ENCODE assay signal across 8 cellular contexts in genomic region chr5:34007116-34007674, GRCh38. TPM values are rescaled to one million over a fixed set of nuclear protein-coding genes. Genes with fewer than 3 reads are reported as not detected.
DNase-seq lines count a peak whose midpoint lies in the region; ATAC-seq, FAIRE-seq and TF ChIP-seq lines count a peak whose summit lies in the region.

No MANE protein-coding gene starts in this region.

- peak overlapping the region; percentile 86 to 90 for H3K4me3 Mint-ChIP-seq in H9
- H3K4me3 Mint-ChIP-seq in activated naive CD8-positive, alpha-beta T cell: peak overlapping the region; percentile 94

- no CpG with 5 or more reads among the region's 16 CpGs for WGBS in H9 (ENCODE audit: extremely low coverage, insufficient read length, low lambda C conversion rate)

- peaks cover 25 to 28% of the 10 kb centered on the region in 2 experiments for H3K4me1 Mint-ChIP-seq in H9
- peaks cover 28% of the 10 kb centered on the region for H3K4me1 Mint-ChIP-seq in activated naive CD8-positive, alpha-beta T cell (ENCODE audit: low read depth)

- H3K4me3 ChIP-seq in AG04450 (ENCODE audit: low read depth, low read length): peak overlapping the region; percentile 77
- peak overlapping the region; percentile 89 for H3K4me3 ChIP-seq in retinal pigment epithelial cell (ENCODE audit: low read length)

- no peak overlapping the region for H3K14ac ChIP-seq in H9 (ENCODE audit: insufficient read depth, low read length)

- H3K9me3 Mint-ChIP-seq in H9: no peaks in the 10 kb centered on the region; a peak in 1 of 5 replicates
- no peaks in the 10 kb centered on the region for H3K9me3 Mint-ChIP-seq in activated naive CD8-positive, alpha-beta T cell (ENCODE audit: low read depth)

- peak overlapping the region; percentile 94 for H3K4me2 ChIP-seq in H9 (ENCODE audit: insufficient read depth, insufficient read length, low read length)

- no peak overlapping the region for H2AFZ ChIP-seq in H9 (ENCODE audit: low read length)

- no peak overlapping the region for H4K5ac ChIP-seq in H9 (ENCODE audit: insufficient read length, low read depth, low read length)

- H4K20me1 ChIP-seq in H9 (ENCODE audit: control insufficient read depth, insufficient read depth, insufficient read length): no peaks in the 10 kb centered on the region

- peak overlapping the region; percentile 67 for H3K9ac ChIP-seq in H9 (ENCODE audit: extremely low read depth, insufficient read length, low read length)

- DNase-seq in AG04450 (ENCODE audit: low read depth, low spot score): no peak
- no peak for DNase-seq in H9
- peak; percentile 34 for DNase-seq in hepatic stellate cell (ENCODE audit: low spot score)
- no peak for DNase-seq in retinal pigment epithelial cell (ENCODE audit: low read depth)
- no peak for DNase-seq in GM19239 (ENCODE audit: insufficient read length, low spot score)

- no peaks in the 10 kb centered on the region for H3K27me3 Mint-ChIP-seq in H9 (ENCODE audit: low read depth)
- H3K27me3 Mint-ChIP-seq in activated naive CD8-positive, alpha-beta T cell: no peaks in the 10 kb centered on the region

- H3K56ac ChIP-seq in H9 (ENCODE audit: insufficient read length, low read depth, low read length): no peak overlapping the region

- H3K18ac ChIP-seq in H9 (ENCODE audit: insufficient read length, low read depth, low read length): no peak overlapping the region

- no peak overlapping the region for H2BK5ac ChIP-seq in H9 (ENCODE audit: insufficient read length, low read length)

- no peak for ATAC-seq in GM18861 (IDR thresholded peaks at IDR 0.05; ENCODE audit: unreplicated experiment)
- no peak for ATAC-seq in HG03196 (IDR thresholded peaks at IDR 0.05; ENCODE audit: unreplicated experiment)

- H3K9me3 ChIP-seq in AG04450 (ENCODE audit: control insufficient read depth, insufficient read depth, low read length) (no peaks in the 10 kb centered on the region), H9 (ENCODE audit: control insufficient read depth, low read depth, low read length) (no peaks in the 10 kb centered on the region)

- POLR2A ChIA-PET in AG04450 (lab: Yijun Ruan, JAX): interaction anchor here (1.5 kb wide), 1 partner anchor 14 kb away, joined by 7 read pairs; no protein-coding TSS in a partner anchor

- peak overlapping the region; percentile 87 to 95 (median 94); a peak in 6 of 7 replicates for H3K27ac Mint-ChIP-seq in H9
- H3K27ac Mint-ChIP-seq in activated naive CD8-positive, alpha-beta T cell: peak overlapping the region; percentile 89

- no peak overlapping the region for H2BK20ac ChIP-seq in H9 (ENCODE audit: low read depth, low read length, poor library complexity, severe bottlenecking)

- no peaks in the 10 kb centered on the region for H3K79me2 ChIP-seq in H9 (ENCODE audit: insufficient read depth, low read length)

- H4K8ac ChIP-seq in H9 (replicated peaks; ENCODE audit: insufficient read length, low read depth, low read length): no peak overlapping the region

- H4K91ac ChIP-seq in H9 (ENCODE audit: insufficient read length, low read depth, low read length): no peak overlapping the region

- peaks cover 3% of the 10 kb centered on the region for H3K23me2 ChIP-seq in H9 (ENCODE audit: insufficient read length, low read depth, low read length, poor library complexity, severe bottlenecking)

- H3T11ph ChIP-seq in H9 (ENCODE audit: low read length): no peak overlapping the region

- no peak overlapping the region for H2BK15ac ChIP-seq in H9 (ENCODE audit: low read depth, low read length)

- FAIRE-seq in GM19239 (lab: Jason Lieb, UNC): no peak

- H3K23ac ChIP-seq in H9 (ENCODE audit: insufficient read length, low read depth, low read length): no peak overlapping the region

- TF ChIP-seq CTCF in AG04450 (IDR thresholded peaks at IDR 0.05; ENCODE audit: low read depth, low read length) (no peak), H9 (conservative IDR thresholded peaks at IDR 0.05) (no peak), retinal pigment epithelial cell (conservative IDR thresholded peaks at IDR 0.05; ENCODE audit: low read depth, low read length) (no peak)

- H3K27me3 ChIP-seq in AG04450 (ENCODE audit: control insufficient read depth, insufficient read depth, low read length): no peaks in the 10 kb centered on the region
- no peaks in the 10 kb centered on the region for H3K27me3 ChIP-seq in H9 (ENCODE audit: insufficient read depth, low read length)

- no peaks in the 10 kb centered on the region for H3K4me1 ChIP-seq in H9 (ENCODE audit: insufficient read depth, low read length)

- H3K4ac ChIP-seq in H9 (ENCODE audit: low read depth, low read length): no peak overlapping the region

- H3K36me3 Mint-ChIP-seq in H9 (ENCODE audit: insufficient read depth in 1 of 3, low read depth in 3 of 3): peaks cover 0 to 27% (median 9%) of the 10 kb centered on the region in 3 experiments; a peak in 6 of 7 replicates
- peaks cover 9% of the 10 kb centered on the region for H3K36me3 Mint-ChIP-seq in activated naive CD8-positive, alpha-beta T cell

- peak overlapping the region; percentile 78 for H3K27ac ChIP-seq in AG04450 (ENCODE audit: low read depth, low read length)
- H3K27ac ChIP-seq in H9 (ENCODE audit: insufficient read length, low read depth, low read length): no peak overlapping the region

- H2BK12ac ChIP-seq in H9 (ENCODE audit: insufficient read length, low read depth, low read length): no peak overlapping the region

- CTCF ChIA-PET in AG04450 (lab: Charles Lee): interaction anchor here (3.9 kb wide), 1 partner anchor 10 kb away, joined by 18 read pairs; no protein-coding TSS in a partner anchor

- no peak overlapping the region for H2BK120ac ChIP-seq in H9 (ENCODE audit: low read depth, low read length, poor library complexity, severe bottlenecking)

- H3K79me1 ChIP-seq in H9 (ENCODE audit: insufficient read depth, low read depth, low read length, poor library complexity, severe bottlenecking): no peaks in the 10 kb centered on the region

- H2AK5ac ChIP-seq in H9 (ENCODE audit: insufficient read length, low read length): no peak overlapping the region

RNA-seq across cellular contexts. Expression of gene AMACR, which starts 0.7 kb away (rescaled TPM):
- polyA plus RNA-seq in AG04450 (2011; rRNA removed): 8.0 and 10.0 TPM in 2 replicates
- 4.6 TPM in 2 replicates for polyA minus RNA-seq in AG04450 (2011; rRNA and poly(A)+ RNA removed)
- total RNA-seq in H9 (2021): 8.2 and 9.7 TPM in 2 replicates

RNA-seq across cellular contexts. Expression of gene SLC45A2, which starts 22.7 kb away (rescaled TPM):
- not detected in 2 replicates for polyA plus RNA-seq in AG04450 (2011; rRNA removed)
- not detected in 2 replicates for polyA minus RNA-seq in AG04450 (2011; rRNA and poly(A)+ RNA removed)
- total RNA-seq in H9 (2021): not detected in 2 replicates

RNA-seq across cellular contexts. Expression of gene C1QTNF3, which starts 35.8 kb away (rescaled TPM):
- polyA plus RNA-seq in AG04450 (2011; rRNA removed): 0.74 and 1.2 TPM in 2 replicates
- polyA minus RNA-seq in AG04450 (2011; rRNA and poly(A)+ RNA removed): 0.32 and 0.48 TPM in 2 replicates
- total RNA-seq in H9 (2021): 1.1 TPM in 2 replicates
